In genomic region chr2:196750977-196751631, GRCh38 we compare ENCODE assay signal across 8 cellular contexts. TPM values are rescaled to one million over a fixed set of nuclear protein-coding genes. Genes with fewer than 3 reads are reported as not detected.
DNase-seq lines count a peak whose midpoint lies in the region; ATAC-seq and TF ChIP-seq lines count a peak whose summit lies in the region.

No MANE protein-coding gene starts in this region.

- intact Hi-C loops in left lung (cut with DNase I), result no loop called here

- no peaks in the 10 kb centered on the region for H3K36me3 ChIP-seq in left lung

- no peak overlapping the region for H3K4me3 ChIP-seq in left lung

- peaks cover 0 to 15% of the 10 kb centered on the region in 2 donors for H3K9me3 ChIP-seq in left lung

- DNase-seq in NCI-H2227 (lab: John Stamatoyannopoulos, UW; ENCODE audit: unreplicated experiment) (peak; percentile 48), NCI-H2227 treated with DMSO at 0.1 percent for 48 hours (lab: John Stamatoyannopoulos, UW) (no peak), NCI-H1105 treated with DMSO at 0.1 percent for 48 hours (lab: John Stamatoyannopoulos, UW) (peak; percentile 14), cerebellum (ENCODE audit: low spot score) (peak; percentile 9), left lung (peak in 1 of 2 donors; percentile 37)
- DNase-seq in activated CD4-positive, CD25-positive, alpha-beta regulatory T cell (lab: John Stamatoyannopoulos, UW), result peak; percentile 10 to 40 (median 21)
- DNase-seq in stimulated activated CD4-positive, alpha-beta T cell treated with anti-CD3 and anti-CD28 coated beads, TNF-alpha, amount 100 ng/mL, for 48 hours (ENCODE audit: low read depth in 3 of 3), result peak; percentile 31 to 41 (median 35)

- H3K27ac ChIP-seq in left lung, result no peak overlapping the region

- peak; percentile 69 to 76 for TF ChIP-seq CTCF in left lung (IDR thresholded peaks at IDR 0.05)

- H3K4me1 ChIP-seq in left lung, result no peaks in the 10 kb centered on the region

- no peaks in the 10 kb centered on the region for H3K27me3 ChIP-seq in left lung

- ATAC-seq in HG02610 (IDR thresholded peaks at IDR 0.05; ENCODE audit: unreplicated experiment), result peak; percentile 82
- ATAC-seq in left lung, result peak; percentile 96

RNA-seq across cellular contexts. Expression of gene GTF3C3, which starts 48.4 kb away (rescaled TPM):
- total RNA-seq in cerebellum (58.2 TPM), left lung (10 to 100 TPM; 27.8 to 30.4 TPM)

RNA-seq across cellular contexts. Expression of gene C2orf66, which starts 58.1 kb away (rescaled TPM):
- total RNA-seq in cerebellum (1.8 TPM), left lung (under 1 TPM; 0.15 to 0.16 TPM)
